9 cellular contexts compared by ENCODE assay signal in genomic region chr11:119423459-119424254, GRCh38. TPM values are rescaled to one million over a fixed set of nuclear protein-coding genes. Genes with fewer than 3 reads are reported as not detected.
A peak's percentile ranks its signal among the peaks of the same experiment; 100 is the strongest.
DNase-seq lines count a peak whose midpoint lies in the region; ATAC-seq and TF ChIP-seq lines count a peak whose summit lies in the region.
"Had no signal": no experiment of that assay in that cellular context is flagged by ENCODE, and none has a peak within 500 bp of the region (broad histone marks: within the 10 kb centered on the region; RNA-seq: fewer than 3 reads in every experiment).

No MANE protein-coding gene starts in this region.

- no peak overlapping the region for H2BK5ac ChIP-seq in neuronal stem cell (ENCODE audit: low read length)

- no peak for ATAC-seq in GM19397 (IDR thresholded peaks at IDR 0.05; ENCODE audit: unreplicated experiment)

- no peak for TF ChIP-seq POLR2A in adrenal gland (IDR thresholded peaks at IDR 0.05)

- H2AK5ac ChIP-seq in neuronal stem cell (ENCODE audit: low read depth, low read length), result peak overlapping the region; percentile 2

- 68% methylated on average over 12 of the region's 15 CpGs for WGBS in HUES64
- WGBS in endodermal cell (ENCODE audit: insufficient coverage in 1 of 2, insufficient read length in 1 of 2), 2 experiments, result 71 to 89% methylated on average over 8 to 15 of the region's 15 CpGs
- WGBS in neuronal stem cell (ENCODE audit: extremely low coverage in 2 of 2, insufficient read length in 2 of 2, insufficient replicate concordance in 1 of 2), 2 donors, result no CpG with 5 or more reads among the region's 15 CpGs
- 58 to 63% (median 59%) methylated on average over 15 of the region's 15 CpGs for WGBS in adrenal gland, 4 donors

- no peak overlapping the region for H4K91ac ChIP-seq in neuronal stem cell (ENCODE audit: low read depth, low read length, poor library complexity)

- peaks cover 8% of the 10 kb centered on the region for H3K79me1 ChIP-seq in neuronal stem cell (ENCODE audit: low read depth, low read length)

- H3K4me3 ChIP-seq in AG04450 (ENCODE audit: low read depth, low read length) (peak overlapping the region; percentile 89), HUES64 (ENCODE audit: low read length) (peak overlapping the region; percentile 83), endodermal cell (ENCODE audit: low read length) (no peak overlapping the region), neuronal stem cell (ENCODE audit: low read length in 2 of 2) (peak overlapping the region; percentile 41 to 65), adrenal gland (no peak overlapping the region)

- no peak overlapping the region for H2BK15ac ChIP-seq in neuronal stem cell (ENCODE audit: low read length)

- CTCF ChIA-PET in AG04450 (lab: Charles Lee), result interaction anchor here (0.6 to 3.4 kb wide), 4 partner anchors 49 to 85 kb away, joined by 4 to 15 read pairs (median 4); no protein-coding TSS in a partner anchor

- no peak overlapping the region for H3K27ac ChIP-seq in AG04450 (ENCODE audit: low read depth, low read length)
- H3K27ac ChIP-seq in HUES64 (ENCODE audit: low read depth, low read length), result peak overlapping the region; percentile 24; the same call in 1 of the 2 replicates
- H3K27ac ChIP-seq in endodermal cell (ENCODE audit: low read depth, low read length), result no peak overlapping the region
- no peak overlapping the region for H3K27ac ChIP-seq in neuronal stem cell (replicated peaks; ENCODE audit: low read length)
- no peak overlapping the region for H3K27ac ChIP-seq in adrenal gland

- H3K4me3 Mint-ChIP-seq in endodermal cell, result peak overlapping the region; percentile 75

- no peaks in the 10 kb centered on the region; the same call in 1 of the 2 replicates for H3K9me3 ChIP-seq in AG04450 (ENCODE audit: control insufficient read depth, insufficient read depth, low read length)
- no peaks in the 10 kb centered on the region for H3K9me3 ChIP-seq in HUES64 (ENCODE audit: insufficient read depth, low read depth, low read length)
- H3K9me3 ChIP-seq in endodermal cell (ENCODE audit: control insufficient read depth, low read length), result no peaks in the 10 kb centered on the region
- H3K9me3 ChIP-seq in neuronal stem cell (replicated peaks in 1 of 2; ENCODE audit: control insufficient read depth in 2 of 2, insufficient read depth in 1 of 2, low read depth in 1 of 2, low read length in 2 of 2), result peaks cover 0 to 2% of the 10 kb centered on the region in 2 donors
- H3K9me3 ChIP-seq in adrenal gland (replicated peaks in 1 of 3), result no peaks in the 10 kb centered on the region
- H3K9me3 ChIP-seq: Caco-2 had no signal

- no peak overlapping the region for H3K9ac ChIP-seq in HUES64 (ENCODE audit: low read depth, low read length)
- no peak overlapping the region for H3K9ac ChIP-seq in endodermal cell (ENCODE audit: extremely low read depth, low read length, poor library complexity, severe bottlenecking)
- no peak overlapping the region for H3K9ac ChIP-seq in neuronal stem cell (ENCODE audit: low read depth, low read length, poor library complexity)

- H3K23ac ChIP-seq in neuronal stem cell (ENCODE audit: low read depth, low read length, poor library complexity), result no peak overlapping the region

- TF ChIP-seq CTCF in AG04450 (IDR thresholded peaks at IDR 0.05; ENCODE audit: low read depth, low read length) (no peak), endodermal cell (conservative IDR thresholded peaks at IDR 0.05) (no peak), adrenal gland (IDR thresholded peaks at IDR 0.05) (no peak)

- no peak overlapping the region for H3K27ac Mint-ChIP-seq in endodermal cell

- H3K4me1 ChIP-seq in HUES64 (ENCODE audit: insufficient read depth, low read length), result peaks cover 25% of the 10 kb centered on the region
- no peaks in the 10 kb centered on the region for H3K4me1 ChIP-seq in endodermal cell (ENCODE audit: control insufficient read depth, insufficient read depth, low read length)
- H3K4me1 ChIP-seq in neuronal stem cell (ENCODE audit: control insufficient read depth in 2 of 2, insufficient read depth in 1 of 2, low read depth in 1 of 2, low read length in 2 of 2), result peaks cover 14 to 15% of the 10 kb centered on the region in 2 donors
- H3K4me1 ChIP-seq in adrenal gland (replicated peaks in 1 of 2), result no peaks in the 10 kb centered on the region
- H3K4me1 ChIP-seq: Caco-2 had no signal

- H3K36me3 ChIP-seq in HUES64 (ENCODE audit: insufficient read depth, low read length), result peaks cover 23% of the 10 kb centered on the region
- H3K36me3 ChIP-seq in endodermal cell (ENCODE audit: control insufficient read depth, insufficient read depth, low read length), result no peaks in the 10 kb centered on the region
- peaks cover 10 to 16% of the 10 kb centered on the region in 2 donors for H3K36me3 ChIP-seq in neuronal stem cell (replicated peaks in 1 of 2; ENCODE audit: control insufficient read depth in 2 of 2, insufficient read depth in 2 of 2, low read length in 2 of 2)
- H3K36me3 ChIP-seq in adrenal gland (replicated peaks in 1 of 2), result no peaks in the 10 kb centered on the region

- H3K18ac ChIP-seq in neuronal stem cell (ENCODE audit: low read length), result peak overlapping the region; percentile 0

- H4K8ac ChIP-seq in neuronal stem cell (ENCODE audit: low read depth, low read length), result no peak overlapping the region

- H2BK12ac ChIP-seq in neuronal stem cell (ENCODE audit: low read length), result no peak overlapping the region

- POLR2A ChIA-PET in AG04450 (lab: Yijun Ruan, JAX), result interaction anchor here (1.0 to 3.7 kb wide), 7 partner anchors 10 to 67 kb away, joined by 3 to 18 read pairs (median 5); no protein-coding TSS in a partner anchor

- no peak for DNase-seq in AG04450 (ENCODE audit: low read depth, low spot score)
- DNase-seq in endodermal cell, result no peak
- DNase-seq in neuronal stem cell (ENCODE audit: low spot score), result no peak
- DNase-seq in T-helper 1 cell, result no peak
- DNase-seq in adrenal gland, result no peak
- no peak for DNase-seq in DMS153 treated with DMSO at 0.1 percent for 48 hours (lab: John Stamatoyannopoulos, UW; ENCODE audit: unreplicated experiment)
- DNase-seq: Caco-2 had no signal

- H2BK120ac ChIP-seq in neuronal stem cell (ENCODE audit: low read depth, low read length), result no peak overlapping the region

- H3K27me3 ChIP-seq in AG04450 (ENCODE audit: control insufficient read depth, insufficient read depth, low read length) (no peaks in the 10 kb centered on the region), HUES64 (ENCODE audit: insufficient read depth, low read length) (no peaks in the 10 kb centered on the region), endodermal cell (ENCODE audit: control insufficient read depth, insufficient read depth, low read length, poor library complexity, severe bottlenecking) (peaks cover 37% of the 10 kb centered on the region), neuronal stem cell (ENCODE audit: control insufficient read depth in 3 of 3, insufficient read depth in 3 of 3, low read depth in 1 of 3, low read length in 3 of 3) (peaks cover 0 to 32% (median 0%) of the 10 kb centered on the region in 3 experiments), adrenal gland (peaks cover 21% of the 10 kb centered on the region)

- peaks cover 41% of the 10 kb centered on the region for H3K27me3 Mint-ChIP-seq in endodermal cell (ENCODE audit: insufficient read depth)

- intact Hi-C loops in adrenal gland (cut with DNase I), result no loop called here

- peaks cover 18% of the 10 kb centered on the region for H3K9me3 Mint-ChIP-seq in endodermal cell

- peak overlapping the region; percentile 97 for H2AFZ ChIP-seq in neuronal stem cell (ENCODE audit: low read length)

- H3K36me3 Mint-ChIP-seq in endodermal cell (ENCODE audit: low read depth), result peaks cover 7% of the 10 kb centered on the region

- H3K4me1 Mint-ChIP-seq in endodermal cell, result peaks cover 9% of the 10 kb centered on the region

- peak overlapping the region; percentile 50 for H3K4me2 ChIP-seq in neuronal stem cell (ENCODE audit: insufficient read depth, low read length, poor library complexity, severe bottlenecking)

- H3K14ac ChIP-seq in neuronal stem cell (ENCODE audit: low read length), result no peak overlapping the region

- no peak overlapping the region for H3K4ac ChIP-seq in neuronal stem cell (ENCODE audit: low read length)

RNA-seq across cellular contexts. Expression of gene THY1, which starts 0.7 kb away (rescaled TPM):
- polyA plus RNA-seq in AG04450 (2011; rRNA removed) (915 and 1,307 TPM in 2 replicates), adrenal gland (10 to 100 TPM; 14.4 to 35.0 (median 26.2) TPM)
- polyA minus RNA-seq in AG04450 (2011; rRNA and poly(A)+ RNA removed), result 1,003 and 1,444 TPM in 2 replicates
- polyA plus RNA-seq in HUES64 (2013, experiment 1 of 2), result 283 TPM
- polyA plus RNA-seq in HUES64 (2013, experiment 2 of 2), result 308 TPM
- total RNA-seq in endodermal cell (10 to 100 TPM; 19.3 to 36.1 TPM), adrenal gland (10 to 100 TPM in 5 of 8 donors, 1 to 10 TPM in 3; 4.5 to 38.7 (median 18.2) TPM)
- 56.3 TPM for polyA plus RNA-seq in endodermal cell (2013, experiment 1 of 2)
- 53.9 TPM for polyA plus RNA-seq in endodermal cell (2013, experiment 2 of 2)
- polyA plus RNA-seq in neuronal stem cell (2013, experiment 1 of 2), result 85.1 TPM
- 84.3 TPM for polyA plus RNA-seq in neuronal stem cell (2013, experiment 2 of 2)
- total RNA-seq: Caco-2 had no signal

RNA-seq across cellular contexts. Expression of gene USP2, which starts 42.2 kb away (rescaled TPM):
- 0.32 and 0.46 TPM in 2 replicates for polyA plus RNA-seq in AG04450 (2011; rRNA removed)
- polyA minus RNA-seq in AG04450 (2011; rRNA and poly(A)+ RNA removed), result 0.35 and 1.0 TPM in 2 replicates
- 3.9 TPM for polyA plus RNA-seq in HUES64 (2013, experiment 1 of 2)
- polyA plus RNA-seq in HUES64 (2013, experiment 2 of 2), result 3.6 TPM
- 10 to 100 TPM; 17.8 to 21.1 TPM for total RNA-seq in endodermal cell
- polyA plus RNA-seq in endodermal cell (2013, experiment 1 of 2), result 5.7 TPM
- 7.9 TPM for polyA plus RNA-seq in endodermal cell (2013, experiment 2 of 2)
- polyA plus RNA-seq in neuronal stem cell (2013, experiment 1 of 2), result 4.2 TPM
- 4.4 TPM for polyA plus RNA-seq in neuronal stem cell (2013, experiment 2 of 2)
- 10 to 100 TPM in 4 of 8 donors, 1 to 10 TPM in 4; 3.9 to 28.7 (median 13.0) TPM for total RNA-seq in adrenal gland
- polyA plus RNA-seq in adrenal gland, result 10 to 100 TPM in 1 of 3 donors, 1 to 10 TPM in 2; 4.6 to 11.8 (median 9.1) TPM

Comparison
In these comparisons a context has a peak if more than half of its experiments do, and no peak if none do; other contexts are left out.
1. H3K4me3 ChIP-seq: peak in AG04450 (single experiment), HUES64 (single experiment) and neuronal stem cell (2 of 2); none in endodermal cell (single experiment) and adrenal gland (0 of 4).